ENCODE assay signal across 8 cellular contexts in the genomic region with DNA sequence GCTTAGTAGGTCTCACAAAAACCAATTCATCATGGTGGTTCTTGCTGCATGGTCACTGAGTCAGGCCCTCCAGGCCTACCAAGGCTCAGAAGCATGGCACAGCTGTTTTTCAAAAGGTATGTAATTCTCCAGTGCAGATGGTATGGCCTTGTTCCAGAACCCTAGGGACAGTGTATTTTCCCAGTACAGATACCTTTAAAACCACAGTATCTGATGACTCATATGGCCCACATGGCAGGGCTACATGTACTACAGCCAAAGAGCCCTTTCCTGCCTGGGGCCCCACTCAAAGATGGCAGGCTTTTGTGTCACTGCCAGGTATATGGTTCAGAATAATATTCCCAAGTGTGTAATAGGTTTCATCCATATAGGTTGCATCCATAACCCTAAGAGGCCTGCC. TPM values are rescaled to one million over a fixed set of nuclear protein-coding genes. Genes with fewer than 3 reads are reported as not detected.
DNase-seq lines count a peak whose midpoint lies in the region; ATAC-seq lines count a peak whose summit lies in the region.

No MANE protein-coding gene starts in this region.

- DNase-seq in AG08395 (ENCODE audit: low spot score), result peak; percentile 78
- peak; percentile 87 for DNase-seq in HCEC 1CT
- peak; percentile 52 to 54 for DNase-seq in SJSA1 (ENCODE audit: low read depth in 1 of 2, low spot score in 2 of 2)
- peak; percentile 85 for DNase-seq in fibroblast of gingiva (ENCODE audit: low read depth)
- DNase-seq in posterior cingulate gyrus, result no peak
- no peak for DNase-seq in 8988T

- H3K9me3 ChIP-seq in SJSA1 (replicated peaks), result no peaks in the 10 kb centered on the region

- ATAC-seq in HG03135 (IDR thresholded peaks at IDR 0.05; ENCODE audit: unreplicated experiment) (no peak), HG03571 (IDR thresholded peaks at IDR 0.05; ENCODE audit: unreplicated experiment) (no peak)

- H3K27ac ChIP-seq in SJSA1, result no peak overlapping the region

- H3K27me3 ChIP-seq in SJSA1 (replicated peaks), result no peaks in the 10 kb centered on the region

- no peaks in the 10 kb centered on the region for H3K36me3 ChIP-seq in SJSA1

- peaks cover 44% of the 10 kb centered on the region for H3K4me1 ChIP-seq in SJSA1 (replicated peaks)

- intact Hi-C loops in posterior cingulate gyrus (cut with DNase I), result no loop called here

- H3K4me3 ChIP-seq in SJSA1, result no peak overlapping the region

RNA-seq across cellular contexts. Expression of a gene that starts 16.5 kb away (rescaled TPM):
- 0.68 TPM in 1 of 2 replicates, not detected in the other for total RNA-seq in SJSA1 (2014; rRNA removed; shearing (Covaris generic))

RNA-seq across cellular contexts. Expression of a gene that starts 29.7 kb away (rescaled TPM):
- not detected in 2 replicates for total RNA-seq in SJSA1 (2014; rRNA removed; shearing (Covaris generic))

Comparison
In these comparisons a context has a peak if more than half of its experiments do, and no peak if none do; other contexts are left out.
1. DNase-seq: peak in AG08395 (single experiment), HCEC 1CT (single experiment), SJSA1 (2 of 2) and fibroblast of gingiva (single experiment); none in posterior cingulate gyrus (0 of 10) and 8988T (single experiment).